ENCODE assay signal across 2 cellular contexts in the genomic region with DNA sequence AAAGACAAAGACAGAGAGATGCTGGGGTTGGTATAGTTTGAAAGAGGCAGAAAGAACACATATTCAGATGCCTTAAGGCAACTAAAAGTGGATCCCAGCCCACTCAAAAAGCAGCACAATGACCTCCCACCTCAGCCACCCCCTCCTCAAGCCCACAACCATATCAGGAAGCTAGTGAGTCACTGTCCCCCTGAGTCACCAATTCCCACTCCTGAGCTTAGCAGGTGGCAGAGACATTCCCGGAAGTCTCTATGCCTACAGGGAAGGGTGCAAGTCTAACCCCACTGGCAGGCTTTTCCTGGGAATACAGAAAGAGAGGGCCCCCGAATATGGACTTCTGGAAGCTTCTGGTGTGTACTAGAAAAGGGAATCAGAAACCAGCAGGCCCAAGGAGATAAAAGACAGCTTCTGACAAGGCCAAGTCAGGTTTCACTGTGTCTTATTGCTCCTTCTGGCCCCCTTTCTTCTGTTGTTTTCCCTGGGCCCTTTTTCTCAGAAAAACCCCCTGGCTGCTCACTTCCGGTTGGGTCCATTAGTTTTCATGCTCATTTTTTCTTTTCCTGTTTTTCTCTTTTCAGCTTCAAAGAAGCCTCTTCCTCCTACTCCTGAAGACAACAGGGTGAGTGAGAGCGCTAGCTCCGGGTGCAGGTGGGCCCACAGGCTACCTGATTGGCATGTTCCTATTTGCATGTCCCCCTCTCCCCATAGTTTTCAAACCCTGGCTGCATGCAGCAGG.
A peak's percentile ranks its signal among the peaks of the same experiment; 100 is the strongest.
TF ChIP-seq lines count a peak whose summit lies in the region.

No MANE protein-coding gene starts in this region.

TF ChIP-seq in HCT116, 20 proteins besides CTCF, POLR2A, EP300 and RAD21:
- TF ChIP-seq ELF1 (IDR thresholded peaks at IDR 0.05; ENCODE audit: borderline replicate concordance, low read depth), result no peak
- TF ChIP-seq FOSL1 (IDR thresholded peaks at IDR 0.05; ENCODE audit: low read depth), result peak; percentile 34; the same call in 1 of the 2 replicates
- TF ChIP-seq YY1 (IDR thresholded peaks at IDR 0.05; ENCODE audit: extremely low read depth, insufficient replicate concordance, low read depth, low read length), result no peak
- 0 out of 2 replicates have a peak, but pooled peaks have one; percentile 10 for TF ChIP-seq SP1 (IDR thresholded peaks at IDR 0.05; ENCODE audit: low read depth)
- TF ChIP-seq SRF (IDR thresholded peaks at IDR 0.05; ENCODE audit: low read depth), result 0 out of 2 replicates have a peak, but pooled peaks have one; percentile 38
- TF ChIP-seq TCF7L2 (IDR thresholded peaks at IDR 0.05; ENCODE audit: borderline replicate concordance, extremely low read depth, insufficient read depth, insufficient read length), result no peak

TF ChIP-seq in K562, 482 proteins besides CTCF, POLR2A, EP300 and RAD21:
- TF ChIP-seq, protein P1, sequence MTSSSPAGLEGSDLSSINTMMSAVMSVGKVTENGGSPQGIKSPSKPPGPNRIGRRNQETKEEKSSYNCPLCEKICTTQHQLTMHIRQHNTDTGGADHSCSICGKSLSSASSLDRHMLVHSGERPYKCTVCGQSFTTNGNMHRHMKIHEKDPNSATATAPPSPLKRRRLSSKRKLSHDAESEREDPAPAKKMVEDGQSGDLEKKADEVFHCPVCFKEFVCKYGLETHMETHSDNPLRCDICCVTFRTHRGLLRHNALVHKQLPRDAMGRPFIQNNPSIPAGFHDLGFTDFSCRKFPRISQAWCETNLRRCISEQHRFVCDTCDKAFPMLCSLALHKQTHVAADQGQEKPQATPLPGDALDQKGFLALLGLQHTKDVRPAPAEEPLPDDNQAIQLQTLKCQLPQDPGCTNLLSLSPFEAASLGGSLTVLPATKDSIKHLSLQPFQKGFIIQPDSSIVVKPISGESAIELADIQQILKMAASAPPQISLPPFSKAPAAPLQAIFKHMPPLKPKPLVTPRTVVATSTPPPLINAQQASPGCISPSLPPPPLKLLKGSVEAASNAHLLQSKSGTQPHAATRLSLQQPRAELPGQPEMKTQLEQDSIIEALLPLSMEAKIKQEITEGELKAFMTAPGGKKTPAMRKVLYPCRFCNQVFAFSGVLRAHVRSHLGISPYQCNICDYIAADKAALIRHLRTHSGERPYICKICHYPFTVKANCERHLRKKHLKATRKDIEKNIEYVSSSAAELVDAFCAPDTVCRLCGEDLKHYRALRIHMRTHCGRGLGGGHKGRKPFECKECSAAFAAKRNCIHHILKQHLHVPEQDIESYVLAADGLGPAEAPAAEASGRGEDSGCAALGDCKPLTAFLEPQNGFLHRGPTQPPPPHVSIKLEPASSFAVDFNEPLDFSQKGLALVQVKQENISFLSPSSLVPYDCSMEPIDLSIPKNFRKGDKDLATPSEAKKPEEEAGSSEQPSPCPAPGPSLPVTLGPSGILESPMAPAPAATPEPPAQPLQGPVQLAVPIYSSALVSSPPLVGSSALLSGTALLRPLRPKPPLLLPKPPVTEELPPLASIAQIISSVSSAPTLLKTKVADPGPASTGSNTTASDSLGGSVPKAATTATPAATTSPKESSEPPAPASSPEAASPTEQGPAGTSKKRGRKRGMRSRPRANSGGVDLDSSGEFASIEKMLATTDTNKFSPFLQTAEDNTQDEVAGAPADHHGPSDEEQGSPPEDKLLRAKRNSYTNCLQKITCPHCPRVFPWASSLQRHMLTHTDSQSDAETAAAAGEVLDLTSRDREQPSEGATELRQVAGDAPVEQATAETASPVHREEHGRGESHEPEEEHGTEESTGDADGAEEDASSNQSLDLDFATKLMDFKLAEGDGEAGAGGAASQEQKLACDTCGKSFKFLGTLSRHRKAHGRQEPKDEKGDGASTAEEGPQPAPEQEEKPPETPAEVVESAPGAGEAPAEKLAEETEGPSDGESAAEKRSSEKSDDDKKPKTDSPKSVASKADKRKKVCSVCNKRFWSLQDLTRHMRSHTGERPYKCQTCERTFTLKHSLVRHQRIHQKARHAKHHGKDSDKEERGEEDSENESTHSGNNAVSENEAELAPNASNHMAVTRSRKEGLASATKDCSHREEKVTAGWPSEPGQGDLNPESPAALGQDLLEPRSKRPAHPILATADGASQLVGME (CRISPR knock-in tag; IDR thresholded peaks at IDR 0.05), result no peak
- TF ChIP-seq TCF7L2 (IDR thresholded peaks at IDR 0.05; ENCODE audit: low read depth, low read length) (no peak), PRDM10 (IDR thresholded peaks at IDR 0.05; ENCODE audit: partially characterized antibody) (peak; percentile 75), CBX3 (IDR thresholded peaks at IDR 0.05; ENCODE audit: borderline replicate concordance in 1 of 2, low read length in 2 of 2) (no peak), GABPA (tag; conservative IDR thresholded peaks at IDR 0.05; ENCODE audit: low read depth) (peak; percentile 61; the same call in 1 of the 2 replicates), EGR1 (conservative IDR thresholded peaks at IDR 0.05) (peak; percentile 28; the same call in 1 of the 2 replicates), BRD9 (IDR thresholded peaks at IDR 0.05; ENCODE audit: low read depth, partially characterized antibody) (no peak), ZEB2 (IDR thresholded peaks at IDR 0.05) (no peak), ZNF830 (CRISPR knock-in tag; IDR thresholded peaks at IDR 0.05) (no peak)
- TF ChIP-seq, protein P2, sequence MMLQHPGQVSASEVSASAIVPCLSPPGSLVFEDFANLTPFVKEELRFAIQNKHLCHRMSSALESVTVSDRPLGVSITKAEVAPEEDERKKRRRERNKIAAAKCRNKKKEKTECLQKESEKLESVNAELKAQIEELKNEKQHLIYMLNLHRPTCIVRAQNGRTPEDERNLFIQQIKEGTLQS (IDR thresholded peaks at IDR 0.05), result peak; percentile 8; the same call in 1 of the 2 replicates
- TF ChIP-seq, protein P2 (CRISPR knock-in tag; conservative IDR thresholded peaks at IDR 0.05), result no peak
